1 cellular context compared by ENCODE assay signal in genomic region chr4:100147198-100147597, GRCh38.
TF ChIP-seq lines count a peak whose summit lies in the region.

No MANE protein-coding gene starts in this region.

TF ChIP-seq in GM12878, 131 proteins besides CTCF, POLR2A, EP300 and RAD21 (continued from another document):
- TF ChIP-seq E4F1 (IDR thresholded peaks at IDR 0.05; ENCODE audit: borderline replicate concordance, partially characterized antibody) (no peak), MEF2A (IDR thresholded peaks at IDR 0.05; ENCODE audit: insufficient read depth, low read depth, low read length) (no peak), ZNF24 (IDR thresholded peaks at IDR 0.05) (no peak), TCF7 (IDR thresholded peaks at IDR 0.05; ENCODE audit: borderline replicate concordance) (no peak), IKZF1 (conservative IDR thresholded peaks at IDR 0.05) (no peak), ZNF384 (IDR thresholded peaks at IDR 0.05; ENCODE audit: borderline replicate concordance, low read depth, low read length) (no peak), GABPA (IDR thresholded peaks at IDR 0.05; ENCODE audit: low read depth) (no peak), ZNF687 (IDR thresholded peaks at IDR 0.05) (no peak)
